ENCODE assay signal across 11 cellular contexts in the genomic region with DNA sequence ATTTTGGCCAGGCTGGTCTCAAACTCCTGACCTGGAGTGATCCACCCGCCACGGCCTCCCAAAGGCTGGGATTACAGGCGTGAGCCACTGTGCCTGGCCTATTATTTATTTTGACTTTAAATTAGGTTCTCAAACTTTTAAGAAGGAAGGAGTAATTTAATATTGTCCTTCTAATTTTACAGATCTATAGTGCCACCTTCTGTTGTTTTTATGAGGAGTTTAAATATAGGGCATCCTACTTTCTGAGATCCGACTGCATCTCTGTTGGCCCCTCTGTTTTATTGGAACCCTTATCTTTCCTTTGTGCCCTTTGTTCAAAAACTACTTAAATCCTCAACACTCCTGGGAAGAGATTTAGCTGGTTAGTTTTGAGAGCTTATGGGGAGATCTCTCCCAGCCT. TPM values are rescaled to one million over a fixed set of nuclear protein-coding genes. Genes with fewer than 3 reads are reported as not detected.
DNase-seq lines count a peak whose midpoint lies in the region; ATAC-seq and TF ChIP-seq lines count a peak whose summit lies in the region.
"Had no signal": no experiment of that assay in that cellular context is flagged by ENCODE, and none has a peak within 500 bp of the region (broad histone marks: within the 10 kb centered on the region; RNA-seq: fewer than 3 reads in every experiment).

No MANE protein-coding gene starts in this region.

- H3K4me1 ChIP-seq in smooth muscle cell (ENCODE audit: low read depth), result no peaks in the 10 kb centered on the region

- CTCF ChIA-PET in activated CD8-positive, alpha-beta T cell treated with anti-CD3 and anti-CD28 coated beads for 36 hours (lab: Charles Lee), result interaction anchor here (0.7 kb wide), 1 partner anchor 15 kb away, joined by 3 read pairs; no protein-coding TSS in a partner anchor
- CTCF ChIA-PET in activated CD8-positive, alpha-beta T cell treated with anti-CD3 and anti-CD28 coated beads, Interleukin-2, amount 10 ng/mL, durations not matched to agents 7 days and 5 days (lab: Charles Lee), result interaction anchor here (0.7 kb wide), 1 partner anchor 27 kb away, joined by 3 read pairs; no protein-coding TSS in a partner anchor

- H3K27me3 ChIP-seq in smooth muscle cell (ENCODE audit: low read depth), result no peaks in the 10 kb centered on the region

- no peak overlapping the region for H3K27ac Mint-ChIP-seq in activated CD8-positive, alpha-beta T cell treated with anti-CD3 and anti-CD28 coated beads for 36 hours
- no peak overlapping the region for H3K27ac Mint-ChIP-seq in activated CD8-positive, alpha-beta T cell treated with anti-CD3 and anti-CD28 coated beads, Interleukin-2, amount 10 ng/mL, durations not matched to agents 7 days and 5 days

- no peak for DNase-seq in activated CD8-positive, alpha-beta T cell treated with anti-CD3 and anti-CD28 coated beads for 36 hours
- no peak for DNase-seq in activated CD8-positive, alpha-beta T cell treated with anti-CD3 and anti-CD28 coated beads, Interleukin-2, amount 10 ng/mL, durations not matched to agents 7 days and 5 days
- DNase-seq in NAMALWA (ENCODE audit: low spot score) (peak; percentile 19), dermis microvascular lymphatic vessel endothelial cell (ENCODE audit: low read depth in 2 of 2) (peak; percentile 6 to 12), smooth muscle cell (lab: John Stamatoyannopoulos, UW; ENCODE audit: unreplicated experiment) (no peak), SK-N-DZ (ENCODE audit: low spot score) (no peak), posterior vena cava (ENCODE audit: low spot score) (no peak)
- DNase-seq: activated CD4-positive, CD25-positive, alpha-beta regulatory T cell treated with anti-CD3 and anti-CD28 coated beads, Interleukin-2, amount 50 U/mL, for 72 hours; activated gamma-delta T cell had no signal

- 69% methylated on average over 4 of the region's 4 CpGs for WGBS in smooth muscle cell (ENCODE audit: low lambda C conversion rate)

- no peak overlapping the region for H2AFZ ChIP-seq in smooth muscle cell (ENCODE audit: low read depth)

- no peaks in the 10 kb centered on the region for H3K27me3 Mint-ChIP-seq in activated CD8-positive, alpha-beta T cell treated with anti-CD3 and anti-CD28 coated beads for 36 hours
- no peaks in the 10 kb centered on the region for H3K27me3 Mint-ChIP-seq in activated CD8-positive, alpha-beta T cell treated with anti-CD3 and anti-CD28 coated beads, Interleukin-2, amount 10 ng/mL, durations not matched to agents 7 days and 5 days (ENCODE audit: low read depth)

- H3K4me3 ChIP-seq in smooth muscle cell, result no peak overlapping the region

- H3F3A ChIP-seq in smooth muscle cell (ENCODE audit: low read depth), result no peaks in the 10 kb centered on the region

- intact Hi-C loops in activated CD8-positive, alpha-beta T cell treated with anti-CD3 and anti-CD28 coated beads for 36 hours (cut with micrococcal nuclease), result no loop called here
- intact Hi-C loops in posterior vena cava (cut with DNase I), result no loop called here

- no peaks in the 10 kb centered on the region for H3K9me3 Mint-ChIP-seq in activated CD8-positive, alpha-beta T cell treated with anti-CD3 and anti-CD28 coated beads for 36 hours
- no peaks in the 10 kb centered on the region for H3K9me3 Mint-ChIP-seq in activated CD8-positive, alpha-beta T cell treated with anti-CD3 and anti-CD28 coated beads, Interleukin-2, amount 10 ng/mL, durations not matched to agents 7 days and 5 days (ENCODE audit: insufficient read depth)

- H3K27ac ChIP-seq in smooth muscle cell (ENCODE audit: low read depth), result no peak overlapping the region
- H3K27ac ChIP-seq: C4-2B had no signal

- no peak overlapping the region for H3K4me2 ChIP-seq in smooth muscle cell

- H3K4me1 Mint-ChIP-seq in activated CD8-positive, alpha-beta T cell treated with anti-CD3 and anti-CD28 coated beads for 36 hours (ENCODE audit: low read depth), result no peaks in the 10 kb centered on the region
- H3K4me1 Mint-ChIP-seq in activated CD8-positive, alpha-beta T cell treated with anti-CD3 and anti-CD28 coated beads, Interleukin-2, amount 10 ng/mL, durations not matched to agents 7 days and 5 days (ENCODE audit: low read depth), result no peaks in the 10 kb centered on the region

- no peaks in the 10 kb centered on the region for H4K20me1 ChIP-seq in smooth muscle cell (ENCODE audit: low read depth)

- H3K9me3 ChIP-seq in smooth muscle cell (replicated peaks; ENCODE audit: low read depth), result no peaks in the 10 kb centered on the region

- POLR2A ChIA-PET in activated CD8-positive, alpha-beta T cell treated with anti-CD3 and anti-CD28 coated beads for 36 hours (lab: Charles Lee), result no interaction called here
- POLR2A ChIA-PET in activated CD8-positive, alpha-beta T cell treated with anti-CD3 and anti-CD28 coated beads, Interleukin-2, amount 10 ng/mL, durations not matched to agents 7 days and 5 days (lab: Charles Lee), result no interaction called here

- no peak for ATAC-seq in activated CD8-positive, alpha-beta T cell treated with anti-CD3 and anti-CD28 coated beads for 36 hours
- no peak for ATAC-seq in activated CD8-positive, alpha-beta T cell treated with anti-CD3 and anti-CD28 coated beads, Interleukin-2, amount 10 ng/mL, durations not matched to agents 7 days and 5 days
- no peak for ATAC-seq in HG02759 (IDR thresholded peaks at IDR 0.05; ENCODE audit: unreplicated experiment)

- no peaks in the 10 kb centered on the region for H3K36me3 Mint-ChIP-seq in activated CD8-positive, alpha-beta T cell treated with anti-CD3 and anti-CD28 coated beads for 36 hours (ENCODE audit: low read depth)
- no peaks in the 10 kb centered on the region for H3K36me3 Mint-ChIP-seq in activated CD8-positive, alpha-beta T cell treated with anti-CD3 and anti-CD28 coated beads, Interleukin-2, amount 10 ng/mL, durations not matched to agents 7 days and 5 days (ENCODE audit: low read depth)

- no peaks in the 10 kb centered on the region for H3K36me3 ChIP-seq in smooth muscle cell (ENCODE audit: low read depth)

- no peak overlapping the region for H3K4me3 Mint-ChIP-seq in activated CD8-positive, alpha-beta T cell treated with anti-CD3 and anti-CD28 coated beads for 36 hours
- H3K4me3 Mint-ChIP-seq in activated CD8-positive, alpha-beta T cell treated with anti-CD3 and anti-CD28 coated beads, Interleukin-2, amount 10 ng/mL, durations not matched to agents 7 days and 5 days, result no peak overlapping the region

- peak; percentile 30 for TF ChIP-seq CTCF in activated CD8-positive, alpha-beta T cell treated with anti-CD3 and anti-CD28 coated beads for 36 hours (IDR thresholded peaks at IDR 0.05)
- TF ChIP-seq CTCF in smooth muscle cell (IDR thresholded peaks at IDR 0.05; ENCODE audit: borderline replicate concordance, insufficient read depth, poor library complexity, severe bottlenecking), result peak; percentile 9

- H3K9ac ChIP-seq in smooth muscle cell (ENCODE audit: low read depth), result no peak overlapping the region

- no peaks in the 10 kb centered on the region for H3K79me2 ChIP-seq in smooth muscle cell (ENCODE audit: low read depth)

RNA-seq across cellular contexts. Expression of a gene that starts 25.4 kb away (rescaled TPM):
- 10 to 100 TPM; 10.1 to 10.4 TPM for total RNA-seq in activated CD8-positive, alpha-beta T cell treated with anti-CD3 and anti-CD28 coated beads for 36 hours
- total RNA-seq in activated CD8-positive, alpha-beta T cell treated with anti-CD3 and anti-CD28 coated beads, Interleukin-2, amount 10 ng/mL, durations not matched to agents 7 days and 5 days, result 10 to 100 TPM; 15.8 to 18.2 TPM
- total RNA-seq in dermis microvascular lymphatic vessel endothelial cell (8.3 and 8.6 TPM in 2 replicates), smooth muscle cell (20.9 and 21.0 TPM in 2 replicates), posterior vena cava (10 to 100 TPM in 1 of 2 donors, 1 to 10 TPM in 1; 9.2 to 12.0 TPM)
- 14.1 and 17.3 TPM in 2 replicates for polyA plus RNA-seq in smooth muscle cell
- polyA plus RNA-seq in SK-N-DZ (2014; cell fraction: cytosol; rRNA removed), result 12.2 and 16.0 TPM in 2 replicates
- 10.6 and 14.0 TPM in 2 replicates for polyA plus RNA-seq in SK-N-DZ (2014; cell fraction: nucleus; rRNA removed)

Comparison
In these comparisons a context has a peak if more than half of its experiments do, and no peak if none do; other contexts are left out.
1. DNase-seq: peak in NAMALWA (single experiment) and dermis microvascular lymphatic vessel endothelial cell (2 of 2); none in activated CD8-positive, alpha-beta T cell treated with anti-CD3 and anti-CD28 coated beads for 36 hours (single experiment), activated CD8-positive, alpha-beta T cell treated with anti-CD3 and anti-CD28 coated beads, Interleukin-2, amount 10 ng/mL, durations not matched to agents 7 days and 5 days (single experiment), smooth muscle cell (single experiment), SK-N-DZ (single experiment) and posterior vena cava (single experiment).